In the genomic region with DNA sequence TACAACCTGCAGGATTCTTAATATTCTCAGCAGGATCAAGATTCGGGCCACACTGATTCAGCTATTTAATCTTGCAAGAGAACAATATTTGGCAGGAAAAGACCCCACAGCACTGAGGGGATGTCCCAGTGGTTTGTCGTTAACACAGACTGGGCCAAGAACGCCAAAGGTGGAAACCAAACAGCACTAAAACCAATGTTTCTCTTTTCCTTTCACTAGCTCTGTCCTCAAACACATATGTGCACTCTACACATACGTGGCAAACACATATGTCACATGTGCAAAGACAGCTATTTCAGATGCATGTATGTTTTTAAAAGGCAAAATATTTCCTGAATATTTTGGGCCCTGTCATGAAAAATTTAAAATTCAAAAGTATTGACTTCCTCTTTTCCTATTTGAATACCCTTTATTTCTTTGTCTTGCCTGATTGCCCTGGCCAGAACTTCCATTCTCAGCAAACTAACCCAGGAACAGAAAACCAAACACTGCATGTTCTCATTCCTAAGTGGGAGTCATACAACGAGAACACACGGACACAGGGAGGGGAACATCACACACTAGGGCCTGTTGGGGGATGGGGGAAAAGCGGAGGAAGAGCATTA, we compare ENCODE assay signal across 14 cellular contexts. TPM values are rescaled to one million over a fixed set of nuclear protein-coding genes. Genes with fewer than 3 reads are reported as not detected.
DNase-seq lines count a peak whose midpoint lies in the region; ATAC-seq and TF ChIP-seq lines count a peak whose summit lies in the region.
"Had no signal": no experiment of that assay in that cellular context is flagged by ENCODE, and none has a peak within 500 bp of the region (broad histone marks: within the 10 kb centered on the region; RNA-seq: fewer than 3 reads in every experiment).

No MANE protein-coding gene starts in this region.

- H3K36me3 ChIP-seq in esophagus muscularis mucosa (no peaks in the 10 kb centered on the region), sigmoid colon (no peaks in the 10 kb centered on the region)

- H3K4me3 ChIP-seq in esophagus muscularis mucosa (no peak overlapping the region), sigmoid colon (no peak overlapping the region)
- H3K4me3 ChIP-seq: PC-9 had no signal

- 71% methylated on average over 7 of the region's 7 CpGs for WGBS in esophagus muscularis mucosa
- WGBS in sigmoid colon, 2 donors, result 77 to 85% methylated on average over 7 of the region's 7 CpGs

- DNase-seq in esophagus muscularis mucosa (ENCODE audit: extremely low spot score) (peak; percentile 60), activated T-cell treated with anti-CD3 and anti-CD28 coated beads for 4 hours (no peak), HuH-7 (ENCODE audit: low spot score) (no peak), NCI-H1105 treated with DMSO at 0.1 percent for 48 hours (lab: John Stamatoyannopoulos, UW) (no peak), sigmoid colon (no peak)
- DNase-seq: activated T-cell treated with anti-CD3 and anti-CD28 coated beads, Interleukin-2, amount 50 U/mL, for 1 hour; CD4-positive, alpha-beta memory T cell; NCI-H146; PC-9; T1000 had no signal

- TF ChIP-seq POLR2A in esophagus muscularis mucosa (IDR thresholded peaks at IDR 0.05; ENCODE audit: low read depth) (no peak), sigmoid colon (IDR thresholded peaks at IDR 0.05) (no peak)

- no peaks in the 10 kb centered on the region for H3K27me3 ChIP-seq in esophagus muscularis mucosa
- no peaks in the 10 kb centered on the region for H3K27me3 ChIP-seq in sigmoid colon

- ATAC-seq in GM18870 (IDR thresholded peaks at IDR 0.05; ENCODE audit: unreplicated experiment), result peak; percentile 75
- peak; percentile 68 for ATAC-seq in GM21737 (IDR thresholded peaks at IDR 0.05; ENCODE audit: unreplicated experiment)
- peak; percentile 89 for ATAC-seq in HG03354 (IDR thresholded peaks at IDR 0.05; ENCODE audit: poor library complexity, severe bottlenecking, unreplicated experiment)
- ATAC-seq: esophagus mucosa had no signal

- H3K9me3 ChIP-seq in esophagus muscularis mucosa, result no peaks in the 10 kb centered on the region
- H3K9me3 ChIP-seq in sigmoid colon, result no peaks in the 10 kb centered on the region

- TF ChIP-seq CTCF in esophagus muscularis mucosa (IDR thresholded peaks at IDR 0.05) (no peak), sigmoid colon (IDR thresholded peaks at IDR 0.05) (no peak)

- intact Hi-C loops in esophagus muscularis mucosa (cut with DNase I) (no loop called here), sigmoid colon (cut with DNase I) (no loop called here)

- H3K27ac ChIP-seq in esophagus muscularis mucosa (replicated peaks in 1 of 4), result no peak overlapping the region
- H3K27ac ChIP-seq in sigmoid colon, result no peak overlapping the region
- H3K27ac ChIP-seq: PC-9 had no signal

- H3K4me1 ChIP-seq in esophagus muscularis mucosa (no peaks in the 10 kb centered on the region), sigmoid colon (no peaks in the 10 kb centered on the region)

- TF ChIP-seq EP300 in esophagus muscularis mucosa (IDR thresholded peaks at IDR 0.05) (no peak), sigmoid colon (IDR thresholded peaks at IDR 0.05) (no peak)

RNA-seq across cellular contexts. Expression of gene NEBL, which starts 51.7 kb away (rescaled TPM):
- total RNA-seq in esophagus muscularis mucosa (1 to 10 TPM; 2.1 to 3.5 (median 2.5) TPM), sigmoid colon (1 to 10 TPM; 1.1 to 2.1 (median 1.5) TPM)
- 1 to 10 TPM; 4.8 to 4.9 (median 4.9) TPM for polyA plus RNA-seq in sigmoid colon
- total RNA-seq: CD4-positive, alpha-beta memory T cell had no signal
- polyA plus RNA-seq: CD4-positive, alpha-beta memory T cell had no signal
